8 cellular contexts compared by ENCODE assay signal in genomic region chr1:26784023-26784871, GRCh38. TPM values are rescaled to one million over a fixed set of nuclear protein-coding genes. Genes with fewer than 3 reads are reported as not detected.
A peak's percentile ranks its signal among the peaks of the same experiment; 100 is the strongest.
DNase-seq lines count a peak whose midpoint lies in the region; ATAC-seq and TF ChIP-seq lines count a peak whose summit lies in the region.

No MANE protein-coding gene starts in this region.

- H3K36me3 Mint-ChIP-seq in natural killer cell treated with Interleukin-12 subunit alpha and Interleukin-12 subunit beta and Interleukin-15 and Interleukin-18, amount 100 ng/mL, for 72 hours: peaks cover 26% of the 10 kb centered on the region
- H3K36me3 Mint-ChIP-seq in stimulated activated memory B cell treated with anti-CD40 and anti-IgM and Interleukin-4, amounts not matched to agents 10 μg/mL and 1 μg/mL and 100 μg/mL, for 72 hours: peaks cover 25% of the 10 kb centered on the region

- H3K4me1 Mint-ChIP-seq in natural killer cell treated with Interleukin-12 subunit alpha and Interleukin-12 subunit beta and Interleukin-15 and Interleukin-18, amount 100 ng/mL, for 72 hours (ENCODE audit: low read depth in 2 of 2): peaks cover 75 to 76% of the 10 kb centered on the region in 2 donors
- H3K4me1 Mint-ChIP-seq in stimulated activated memory B cell treated with anti-CD40 and anti-IgM and Interleukin-4, amounts not matched to agents 10 μg/mL and 1 μg/mL and 100 μg/mL, for 72 hours: peaks cover 63% of the 10 kb centered on the region

- H3K4me3 Mint-ChIP-seq in natural killer cell treated with Interleukin-12 subunit alpha and Interleukin-12 subunit beta and Interleukin-15 and Interleukin-18, amount 100 ng/mL, for 72 hours: no peak overlapping the region
- H3K4me3 Mint-ChIP-seq in stimulated activated memory B cell treated with anti-CD40 and anti-IgM and Interleukin-4, amounts not matched to agents 10 μg/mL and 1 μg/mL and 100 μg/mL, for 72 hours: no peak overlapping the region

- no peaks in the 10 kb centered on the region for H3K9me2 ChIP-seq in PC-9 (ENCODE audit: insufficient read depth)

- POLR2A ChIA-PET in PC-9 (lab: Charles Lee; ENCODE audit: unreplicated experiment): interaction anchor here (0.5 to 0.7 kb wide), 8 partner anchors 78 to 1474 kb away, joined by 3 to 10 read pairs (median 5); no protein-coding TSS in a partner anchor

- no peak for ATAC-seq in natural killer cell treated with Interleukin-12 subunit alpha and Interleukin-12 subunit beta and Interleukin-15 and Interleukin-18, amount 100 ng/mL, for 72 hours
- ATAC-seq in HG03354 (IDR thresholded peaks at IDR 0.05; ENCODE audit: poor library complexity, severe bottlenecking, unreplicated experiment): no peak
- ATAC-seq in stimulated activated memory B cell treated with anti-CD40 and anti-IgM and Interleukin-4, amounts not matched to agents 10 μg/mL and 1 μg/mL and 100 μg/mL, for 72 hours: no peak
- no peak for ATAC-seq in omental fat pad (ENCODE audit: low FRiP score)

- no peaks in the 10 kb centered on the region for H4K20me1 ChIP-seq in PC-9 (ENCODE audit: insufficient read depth)

- peaks cover 16% of the 10 kb centered on the region for H3K79me2 ChIP-seq in PC-9 (ENCODE audit: low read depth)

- peak; percentile 42 for DNase-seq in NCI-H146 (lab: John Stamatoyannopoulos, UW)
- DNase-seq in NCI-H146 treated with DMSO at 0.1 percent for 48 hours (lab: John Stamatoyannopoulos, UW; ENCODE audit: unreplicated experiment): no peak
- DNase-seq in PC-9: peak; percentile 78 to 80
- DNase-seq in natural killer cell treated with Interleukin-12 subunit alpha and Interleukin-12 subunit beta and Interleukin-15 and Interleukin-18, amount 100 ng/mL, for 72 hours (ENCODE audit: low spot score): no peak
- DNase-seq in omental fat pad (ENCODE audit: low spot score): no peak

- H3K4me3 ChIP-seq in PC-9 (no peak overlapping the region), esophagus (ENCODE audit: low read depth in 1 of 2, low read length in 2 of 2) (no peak overlapping the region)

- no peaks in the 10 kb centered on the region for H3K9me3 ChIP-seq in PC-9 (ENCODE audit: insufficient read depth, low read depth)
- H3K9me3 ChIP-seq in esophagus (ENCODE audit: control insufficient read depth in 2 of 2, insufficient read depth in 1 of 2, low read depth in 1 of 2, low read length in 1 of 2): no peaks in the 10 kb centered on the region

- H3K9me3 Mint-ChIP-seq in natural killer cell treated with Interleukin-12 subunit alpha and Interleukin-12 subunit beta and Interleukin-15 and Interleukin-18, amount 100 ng/mL, for 72 hours: no peaks in the 10 kb centered on the region
- no peaks in the 10 kb centered on the region for H3K9me3 Mint-ChIP-seq in stimulated activated memory B cell treated with anti-CD40 and anti-IgM and Interleukin-4, amounts not matched to agents 10 μg/mL and 1 μg/mL and 100 μg/mL, for 72 hours

- H3K27me3 ChIP-seq in PC-9 (ENCODE audit: insufficient read depth, low read depth) (no peaks in the 10 kb centered on the region), esophagus (ENCODE audit: control insufficient read depth in 1 of 2, insufficient read depth in 2 of 2, low read length in 2 of 2) (no peaks in the 10 kb centered on the region)

- H3K27ac Mint-ChIP-seq in natural killer cell treated with Interleukin-12 subunit alpha and Interleukin-12 subunit beta and Interleukin-15 and Interleukin-18, amount 100 ng/mL, for 72 hours: peak overlapping the region; percentile 99 to 100
- H3K27ac Mint-ChIP-seq in stimulated activated memory B cell treated with anti-CD40 and anti-IgM and Interleukin-4, amounts not matched to agents 10 μg/mL and 1 μg/mL and 100 μg/mL, for 72 hours: no peak overlapping the region

- peaks cover 53% of the 10 kb centered on the region for H3K4me1 ChIP-seq in PC-9 (replicated peaks; ENCODE audit: insufficient read depth)
- H3K4me1 ChIP-seq in esophagus (ENCODE audit: control insufficient read depth in 2 of 2, insufficient read depth in 2 of 2, low read length in 1 of 2): peaks cover 0 to 9% of the 10 kb centered on the region in 2 donors

- H3K36me3 ChIP-seq in PC-9 (ENCODE audit: low read depth): 0 out of 2 replicates have a peak, but pooled peaks cover 4% of the 10 kb centered on the region
- H3K36me3 ChIP-seq in esophagus (ENCODE audit: control insufficient read depth in 2 of 2, insufficient read depth in 2 of 2, low read length in 1 of 2): peaks cover 4 to 14% of the 10 kb centered on the region in 2 donors

- TF ChIP-seq CTCF in PC-9 (conservative IDR thresholded peaks at IDR 0.05): no peak
- TF ChIP-seq CTCF in omental fat pad (IDR thresholded peaks at IDR 0.05): no peak

- no TSS peak for BruUV-seq in PC-9 (replicated peaks; lab: Mats Ljungman, UMichigan)

- no peak overlapping the region for H2AFZ ChIP-seq in PC-9

- H3K27me3 Mint-ChIP-seq in natural killer cell treated with Interleukin-12 subunit alpha and Interleukin-12 subunit beta and Interleukin-15 and Interleukin-18, amount 100 ng/mL, for 72 hours: no peaks in the 10 kb centered on the region
- no peaks in the 10 kb centered on the region for H3K27me3 Mint-ChIP-seq in stimulated activated memory B cell treated with anti-CD40 and anti-IgM and Interleukin-4, amounts not matched to agents 10 μg/mL and 1 μg/mL and 100 μg/mL, for 72 hours

- H3F3A ChIP-seq in PC-9 (ENCODE audit: insufficient read depth, low read depth): peaks cover 47% of the 10 kb centered on the region

- intact Hi-C loops in PC-9 (cut with micrococcal nuclease; ENCODE audit: unreplicated experiment): no loop called here

- CTCF ChIA-PET in PC-9 (lab: Charles Lee): interaction anchor here (0.6 to 1.2 kb wide), 3 partner anchors 15 to 107 kb away, joined by 3 to 5 read pairs (median 3); no protein-coding TSS in a partner anchor

- H3K27ac ChIP-seq in PC-9: peak overlapping the region; percentile 62
- H3K27ac ChIP-seq in esophagus (ENCODE audit: low read depth in 2 of 2, low read length in 1 of 2): peak overlapping the region; percentile 50 to 70

- 91 to 95% methylated on average over 2 of the region's 2 CpGs for WGBS in esophagus, 2 donors

- peak overlapping the region; percentile 32 for H3K4me2 ChIP-seq in PC-9

RNA-seq across cellular contexts. Expression of gene PIGV, which starts 3.5 kb away (rescaled TPM):
- total RNA-seq in PC-9 (2021): 30.8 and 31.9 TPM in 2 replicates
- polyA plus RNA-seq in esophagus: 1 to 10 TPM; 5.1 to 7.1 TPM
- 10 to 100 TPM; 44.3 to 60.2 TPM for total RNA-seq in natural killer cell treated with Interleukin-12 subunit alpha and Interleukin-12 subunit beta and Interleukin-15 and Interleukin-18, amount 100 ng/mL, for 72 hours
- total RNA-seq in omental fat pad: 10 to 100 TPM in 3 of 4 donors, 1 to 10 TPM in 1; 7.9 to 17.1 (median 16.5) TPM

RNA-seq across cellular contexts. Expression of gene ZDHHC18, which starts 42.2 kb away (rescaled TPM):
- total RNA-seq in PC-9 (2021) (27.2 and 36.1 TPM in 2 replicates), omental fat pad (10 to 100 TPM; 27.4 to 81.1 (median 33.5) TPM)
- 10 to 100 TPM; 14.4 to 15.0 TPM for polyA plus RNA-seq in esophagus
- 100 to 1,000 TPM in 1 of 2 donors, 10 to 100 TPM in 1; 87.2 to 106 TPM for total RNA-seq in natural killer cell treated with Interleukin-12 subunit alpha and Interleukin-12 subunit beta and Interleukin-15 and Interleukin-18, amount 100 ng/mL, for 72 hours

Comparison
In these comparisons a context has a peak if more than half of its experiments do, and no peak if none do; other contexts are left out.
1. DNase-seq: peak in NCI-H146 (single experiment) and PC-9 (2 of 2); none in NCI-H146 treated with DMSO at 0.1 percent for 48 hours (single experiment), natural killer cell treated with Interleukin-12 subunit alpha and Interleukin-12 subunit beta and Interleukin-15 and Interleukin-18, amount 100 ng/mL, for 72 hours (single experiment) and omental fat pad (single experiment).